ENCODE assay signal across 1 cellular context in the genomic region with DNA sequence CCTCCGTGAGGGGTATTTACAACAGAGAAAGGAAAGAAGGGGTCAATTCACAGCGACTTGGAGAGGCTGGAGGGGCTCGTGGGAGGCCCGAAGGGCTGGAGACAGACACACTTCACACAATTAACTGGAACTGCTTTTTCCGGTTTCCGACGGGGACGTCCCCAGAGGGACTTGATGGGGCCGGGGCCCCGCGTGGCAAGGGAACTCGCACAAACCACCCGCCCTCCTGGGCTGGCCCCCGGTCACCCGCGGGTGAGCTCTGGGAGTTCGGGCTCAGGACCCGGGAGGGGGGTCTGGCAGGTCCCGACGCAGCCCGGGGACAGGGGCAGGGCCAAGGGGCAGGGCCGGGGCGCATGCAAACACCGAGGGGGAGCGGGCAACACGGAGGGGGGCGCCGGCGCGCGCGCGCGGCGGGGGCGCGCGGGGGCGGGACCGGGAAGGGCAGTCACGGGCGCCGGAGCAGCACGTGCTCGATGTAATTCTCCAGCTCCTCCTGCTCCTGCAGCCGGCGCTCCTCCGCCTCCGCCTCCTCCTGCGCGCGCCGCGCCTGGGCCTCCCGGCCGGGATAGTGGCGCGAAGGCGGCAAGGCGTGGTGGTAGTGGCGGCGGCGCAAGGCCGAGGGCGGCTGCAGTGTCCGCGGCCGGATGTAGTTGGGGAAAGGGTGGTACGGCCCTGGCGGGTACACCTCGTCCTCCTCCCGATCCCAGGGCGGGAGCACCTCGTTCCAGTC.
TF ChIP-seq lines count a peak whose summit lies in the region.

No MANE protein-coding gene starts in this region.

TF ChIP-seq in K562, 482 proteins besides CTCF, POLR2A, EP300 and RAD21 (continued from another document and continues in another):
- TF ChIP-seq, protein P1, sequence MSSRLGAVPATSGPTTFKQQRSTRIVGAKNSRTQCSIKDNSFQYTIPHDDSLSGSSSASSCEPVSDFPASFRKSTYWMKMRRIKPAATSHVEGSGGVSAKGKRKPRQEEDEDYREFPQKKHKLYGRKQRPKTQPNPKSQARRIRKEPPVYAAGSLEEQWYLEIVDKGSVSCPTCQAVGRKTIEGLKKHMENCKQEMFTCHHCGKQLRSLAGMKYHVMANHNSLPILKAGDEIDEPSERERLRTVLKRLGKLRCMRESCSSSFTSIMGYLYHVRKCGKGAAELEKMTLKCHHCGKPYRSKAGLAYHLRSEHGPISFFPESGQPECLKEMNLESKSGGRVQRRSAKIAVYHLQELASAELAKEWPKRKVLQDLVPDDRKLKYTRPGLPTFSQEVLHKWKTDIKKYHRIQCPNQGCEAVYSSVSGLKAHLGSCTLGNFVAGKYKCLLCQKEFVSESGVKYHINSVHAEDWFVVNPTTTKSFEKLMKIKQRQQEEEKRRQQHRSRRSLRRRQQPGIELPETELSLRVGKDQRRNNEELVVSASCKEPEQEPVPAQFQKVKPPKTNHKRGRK (tag; IDR thresholded peaks at IDR 0.05), result no peak
- TF ChIP-seq, protein P2, sequence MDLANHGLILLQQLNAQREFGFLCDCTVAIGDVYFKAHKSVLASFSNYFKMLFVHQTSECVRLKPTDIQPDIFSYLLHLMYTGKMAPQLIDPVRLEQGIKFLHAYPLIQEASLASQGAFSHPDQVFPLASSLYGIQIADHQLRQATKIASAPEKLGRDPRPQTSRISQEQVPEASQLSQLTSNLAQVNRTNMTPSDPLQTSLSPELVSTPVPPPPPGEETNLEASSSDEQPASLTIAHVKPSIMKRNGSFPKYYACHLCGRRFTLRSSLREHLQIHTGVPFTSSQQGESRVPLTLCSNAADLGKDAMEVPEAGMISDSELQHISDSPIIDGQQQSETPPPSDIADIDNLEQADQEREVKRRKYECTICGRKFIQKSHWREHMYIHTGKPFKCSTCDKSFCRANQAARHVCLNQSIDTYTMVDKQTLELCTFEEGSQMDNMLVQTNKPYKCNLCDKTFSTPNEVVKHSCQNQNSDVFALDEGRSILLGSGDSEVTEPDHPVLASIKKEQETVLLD (IDR thresholded peaks at IDR 0.05), result no peak
- TF ChIP-seq NBN (IDR thresholded peaks at IDR 0.05; ENCODE audit: low read depth) (no peak), ZEB2 (IDR thresholded peaks at IDR 0.05) (no peak), SRF (CRISPR knock-in tag; IDR thresholded peaks at IDR 0.05) (no peak), ZNF583 (CRISPR knock-in tag; IDR thresholded peaks at IDR 0.05) (no peak), RHOXF2B (CRISPR knock-in tag; conservative IDR thresholded peaks at IDR 0.05) (no peak), GABPA (tag; conservative IDR thresholded peaks at IDR 0.05; ENCODE audit: low read depth) (no peak), ZNF76 (CRISPR knock-in tag; IDR thresholded peaks at IDR 0.05; ENCODE audit: borderline replicate concordance) (no peak), ZNF561 (CRISPR knock-in tag; conservative IDR thresholded peaks at IDR 0.05) (no peak), FOSL1 (tag; conservative IDR thresholded peaks at IDR 0.05) (no peak), ZBTB1 (CRISPR knock-in tag; IDR thresholded peaks at IDR 0.05; ENCODE audit: borderline replicate concordance, low read depth) (no peak), TEAD2 (tag; IDR thresholded peaks at IDR 0.05) (no peak), ZNF75A (CRISPR knock-in tag; IDR thresholded peaks at IDR 0.05) (no peak), ADNP (tag; IDR thresholded peaks at IDR 0.05) (no peak), ARID2 (IDR thresholded peaks at IDR 0.05) (no peak), SP2 (IDR thresholded peaks at IDR 0.05; ENCODE audit: extremely low read depth, low read depth, low read length, poor library complexity, severe bottlenecking) (no peak), ZNF282 (CRISPR knock-in tag; IDR thresholded peaks at IDR 0.05) (no peak), CHCHD3 (CRISPR knock-in tag; IDR thresholded peaks at IDR 0.05) (no peak), TEAD1 (CRISPR knock-in tag; IDR thresholded peaks at IDR 0.05) (no peak; a peak in 1 of 4 replicates), PTRF (tag; IDR thresholded peaks at IDR 0.05) (no peak), FOXK2 (conservative IDR thresholded peaks at IDR 0.05 in 1 of 2, IDR thresholded peaks at IDR 0.05 in 1 of 2; ENCODE audit: low read depth in 2 of 2) (no peak), ETV5 (CRISPR knock-in tag; IDR thresholded peaks at IDR 0.05; ENCODE audit: low read depth) (peak; percentile 75), KDM5B (IDR thresholded peaks at IDR 0.05; ENCODE audit: insufficient replicate concordance, low read depth, low read length) (peak; percentile 40), POLR2AphosphoS5 (IDR thresholded peaks at IDR 0.05; ENCODE audit: control insufficient read depth, insufficient read depth, low read depth, low read length) (no peak; the same call in 1 of the 2 replicates), BDP1 (IDR thresholded peaks at IDR 0.05; ENCODE audit: insufficient read depth, insufficient read length) (no peak), ZKSCAN1 (IDR thresholded peaks at IDR 0.05; ENCODE audit: low read depth, low read length) (no peak), ZNF77 (CRISPR knock-in tag; IDR thresholded peaks at IDR 0.05) (no peak)
- TF ChIP-seq, protein P3, sequence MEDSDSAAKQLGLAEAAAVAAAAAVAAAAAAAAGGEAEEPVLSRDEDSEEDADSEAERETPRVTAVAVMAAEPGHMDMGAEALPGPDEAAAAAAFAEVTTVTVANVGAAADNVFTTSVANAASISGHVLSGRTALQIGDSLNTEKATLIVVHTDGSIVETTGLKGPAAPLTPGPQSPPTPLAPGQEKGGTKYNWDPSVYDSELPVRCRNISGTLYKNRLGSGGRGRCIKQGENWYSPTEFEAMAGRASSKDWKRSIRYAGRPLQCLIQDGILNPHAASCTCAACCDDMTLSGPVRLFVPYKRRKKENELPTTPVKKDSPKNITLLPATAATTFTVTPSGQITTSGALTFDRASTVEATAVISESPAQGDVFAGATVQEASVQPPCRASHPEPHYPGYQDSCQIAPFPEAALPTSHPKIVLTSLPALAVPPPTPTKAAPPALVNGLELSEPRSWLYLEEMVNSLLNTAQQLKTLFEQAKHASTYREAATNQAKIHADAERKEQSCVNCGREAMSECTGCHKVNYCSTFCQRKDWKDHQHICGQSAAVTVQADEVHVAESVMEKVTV (CRISPR knock-in tag; IDR thresholded peaks at IDR 0.05), result no peak
- TF ChIP-seq, protein P4, sequence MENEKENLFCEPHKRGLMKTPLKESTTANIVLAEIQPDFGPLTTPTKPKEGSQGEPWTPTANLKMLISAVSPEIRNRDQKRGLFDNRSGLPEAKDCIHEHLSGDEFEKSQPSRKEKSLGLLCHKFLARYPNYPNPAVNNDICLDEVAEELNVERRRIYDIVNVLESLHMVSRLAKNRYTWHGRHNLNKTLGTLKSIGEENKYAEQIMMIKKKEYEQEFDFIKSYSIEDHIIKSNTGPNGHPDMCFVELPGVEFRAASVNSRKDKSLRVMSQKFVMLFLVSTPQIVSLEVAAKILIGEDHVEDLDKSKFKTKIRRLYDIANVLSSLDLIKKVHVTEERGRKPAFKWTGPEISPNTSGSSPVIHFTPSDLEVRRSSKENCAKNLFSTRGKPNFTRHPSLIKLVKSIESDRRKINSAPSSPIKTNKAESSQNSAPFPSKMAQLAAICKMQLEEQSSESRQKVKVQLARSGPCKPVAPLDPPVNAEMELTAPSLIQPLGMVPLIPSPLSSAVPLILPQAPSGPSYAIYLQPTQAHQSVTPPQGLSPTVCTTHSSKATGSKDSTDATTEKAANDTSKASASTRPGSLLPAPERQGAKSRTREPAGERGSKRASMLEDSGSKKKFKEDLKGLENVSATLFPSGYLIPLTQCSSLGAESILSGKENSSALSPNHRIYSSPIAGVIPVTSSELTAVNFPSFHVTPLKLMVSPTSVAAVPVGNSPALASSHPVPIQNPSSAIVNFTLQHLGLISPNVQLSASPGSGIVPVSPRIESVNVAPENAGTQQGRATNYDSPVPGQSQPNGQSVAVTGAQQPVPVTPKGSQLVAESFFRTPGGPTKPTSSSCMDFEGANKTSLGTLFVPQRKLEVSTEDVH (IDR thresholded peaks at IDR 0.05; ENCODE audit: low read depth, partially characterized antibody), result no peak
- TF ChIP-seq, protein P5, sequence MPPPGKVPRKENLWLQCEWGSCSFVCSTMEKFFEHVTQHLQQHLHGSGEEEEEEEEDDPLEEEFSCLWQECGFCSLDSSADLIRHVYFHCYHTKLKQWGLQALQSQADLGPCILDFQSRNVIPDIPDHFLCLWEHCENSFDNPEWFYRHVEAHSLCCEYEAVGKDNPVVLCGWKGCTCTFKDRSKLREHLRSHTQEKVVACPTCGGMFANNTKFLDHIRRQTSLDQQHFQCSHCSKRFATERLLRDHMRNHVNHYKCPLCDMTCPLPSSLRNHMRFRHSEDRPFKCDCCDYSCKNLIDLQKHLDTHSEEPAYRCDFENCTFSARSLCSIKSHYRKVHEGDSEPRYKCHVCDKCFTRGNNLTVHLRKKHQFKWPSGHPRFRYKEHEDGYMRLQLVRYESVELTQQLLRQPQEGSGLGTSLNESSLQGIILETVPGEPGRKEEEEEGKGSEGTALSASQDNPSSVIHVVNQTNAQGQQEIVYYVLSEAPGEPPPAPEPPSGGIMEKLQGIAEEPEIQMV (tag; conservative IDR thresholded peaks at IDR 0.05; ENCODE audit: low read depth), result no peak
- TF ChIP-seq, protein P6, sequence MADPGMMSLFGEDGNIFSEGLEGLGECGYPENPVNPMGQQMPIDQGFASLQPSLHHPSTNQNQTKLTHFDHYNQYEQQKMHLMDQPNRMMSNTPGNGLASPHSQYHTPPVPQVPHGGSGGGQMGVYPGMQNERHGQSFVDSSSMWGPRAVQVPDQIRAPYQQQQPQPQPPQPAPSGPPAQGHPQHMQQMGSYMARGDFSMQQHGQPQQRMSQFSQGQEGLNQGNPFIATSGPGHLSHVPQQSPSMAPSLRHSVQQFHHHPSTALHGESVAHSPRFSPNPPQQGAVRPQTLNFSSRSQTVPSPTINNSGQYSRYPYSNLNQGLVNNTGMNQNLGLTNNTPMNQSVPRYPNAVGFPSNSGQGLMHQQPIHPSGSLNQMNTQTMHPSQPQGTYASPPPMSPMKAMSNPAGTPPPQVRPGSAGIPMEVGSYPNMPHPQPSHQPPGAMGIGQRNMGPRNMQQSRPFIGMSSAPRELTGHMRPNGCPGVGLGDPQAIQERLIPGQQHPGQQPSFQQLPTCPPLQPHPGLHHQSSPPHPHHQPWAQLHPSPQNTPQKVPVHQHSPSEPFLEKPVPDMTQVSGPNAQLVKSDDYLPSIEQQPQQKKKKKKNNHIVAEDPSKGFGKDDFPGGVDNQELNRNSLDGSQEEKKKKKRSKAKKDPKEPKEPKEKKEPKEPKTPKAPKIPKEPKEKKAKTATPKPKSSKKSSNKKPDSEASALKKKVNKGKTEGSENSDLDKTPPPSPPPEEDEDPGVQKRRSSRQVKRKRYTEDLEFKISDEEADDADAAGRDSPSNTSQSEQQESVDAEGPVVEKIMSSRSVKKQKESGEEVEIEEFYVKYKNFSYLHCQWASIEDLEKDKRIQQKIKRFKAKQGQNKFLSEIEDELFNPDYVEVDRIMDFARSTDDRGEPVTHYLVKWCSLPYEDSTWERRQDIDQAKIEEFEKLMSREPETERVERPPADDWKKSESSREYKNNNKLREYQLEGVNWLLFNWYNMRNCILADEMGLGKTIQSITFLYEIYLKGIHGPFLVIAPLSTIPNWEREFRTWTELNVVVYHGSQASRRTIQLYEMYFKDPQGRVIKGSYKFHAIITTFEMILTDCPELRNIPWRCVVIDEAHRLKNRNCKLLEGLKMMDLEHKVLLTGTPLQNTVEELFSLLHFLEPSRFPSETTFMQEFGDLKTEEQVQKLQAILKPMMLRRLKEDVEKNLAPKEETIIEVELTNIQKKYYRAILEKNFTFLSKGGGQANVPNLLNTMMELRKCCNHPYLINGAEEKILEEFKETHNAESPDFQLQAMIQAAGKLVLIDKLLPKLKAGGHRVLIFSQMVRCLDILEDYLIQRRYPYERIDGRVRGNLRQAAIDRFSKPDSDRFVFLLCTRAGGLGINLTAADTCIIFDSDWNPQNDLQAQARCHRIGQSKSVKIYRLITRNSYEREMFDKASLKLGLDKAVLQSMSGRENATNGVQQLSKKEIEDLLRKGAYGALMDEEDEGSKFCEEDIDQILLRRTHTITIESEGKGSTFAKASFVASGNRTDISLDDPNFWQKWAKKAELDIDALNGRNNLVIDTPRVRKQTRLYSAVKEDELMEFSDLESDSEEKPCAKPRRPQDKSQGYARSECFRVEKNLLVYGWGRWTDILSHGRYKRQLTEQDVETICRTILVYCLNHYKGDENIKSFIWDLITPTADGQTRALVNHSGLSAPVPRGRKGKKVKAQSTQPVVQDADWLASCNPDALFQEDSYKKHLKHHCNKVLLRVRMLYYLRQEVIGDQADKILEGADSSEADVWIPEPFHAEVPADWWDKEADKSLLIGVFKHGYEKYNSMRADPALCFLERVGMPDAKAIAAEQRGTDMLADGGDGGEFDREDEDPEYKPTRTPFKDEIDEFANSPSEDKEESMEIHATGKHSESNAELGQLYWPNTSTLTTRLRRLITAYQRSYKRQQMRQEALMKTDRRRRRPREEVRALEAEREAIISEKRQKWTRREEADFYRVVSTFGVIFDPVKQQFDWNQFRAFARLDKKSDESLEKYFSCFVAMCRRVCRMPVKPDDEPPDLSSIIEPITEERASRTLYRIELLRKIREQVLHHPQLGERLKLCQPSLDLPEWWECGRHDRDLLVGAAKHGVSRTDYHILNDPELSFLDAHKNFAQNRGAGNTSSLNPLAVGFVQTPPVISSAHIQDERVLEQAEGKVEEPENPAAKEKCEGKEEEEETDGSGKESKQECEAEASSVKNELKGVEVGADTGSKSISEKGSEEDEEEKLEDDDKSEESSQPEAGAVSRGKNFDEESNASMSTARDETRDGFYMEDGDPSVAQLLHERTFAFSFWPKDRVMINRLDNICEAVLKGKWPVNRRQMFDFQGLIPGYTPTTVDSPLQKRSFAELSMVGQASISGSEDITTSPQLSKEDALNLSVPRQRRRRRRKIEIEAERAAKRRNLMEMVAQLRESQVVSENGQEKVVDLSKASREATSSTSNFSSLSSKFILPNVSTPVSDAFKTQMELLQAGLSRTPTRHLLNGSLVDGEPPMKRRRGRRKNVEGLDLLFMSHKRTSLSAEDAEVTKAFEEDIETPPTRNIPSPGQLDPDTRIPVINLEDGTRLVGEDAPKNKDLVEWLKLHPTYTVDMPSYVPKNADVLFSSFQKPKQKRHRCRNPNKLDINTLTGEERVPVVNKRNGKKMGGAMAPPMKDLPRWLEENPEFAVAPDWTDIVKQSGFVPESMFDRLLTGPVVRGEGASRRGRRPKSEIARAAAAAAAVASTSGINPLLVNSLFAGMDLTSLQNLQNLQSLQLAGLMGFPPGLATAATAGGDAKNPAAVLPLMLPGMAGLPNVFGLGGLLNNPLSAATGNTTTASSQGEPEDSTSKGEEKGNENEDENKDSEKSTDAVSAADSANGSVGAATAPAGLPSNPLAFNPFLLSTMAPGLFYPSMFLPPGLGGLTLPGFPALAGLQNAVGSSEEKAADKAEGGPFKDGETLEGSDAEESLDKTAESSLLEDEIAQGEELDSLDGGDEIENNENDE (IDR thresholded peaks at IDR 0.05; ENCODE audit: low read depth, low read length), result no peak
- TF ChIP-seq, protein P7, sequence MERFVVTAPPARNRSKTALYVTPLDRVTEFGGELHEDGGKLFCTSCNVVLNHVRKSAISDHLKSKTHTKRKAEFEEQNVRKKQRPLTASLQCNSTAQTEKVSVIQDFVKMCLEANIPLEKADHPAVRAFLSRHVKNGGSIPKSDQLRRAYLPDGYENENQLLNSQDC (CRISPR knock-in tag; IDR thresholded peaks at IDR 0.05), result no peak
- TF ChIP-seq, protein P8, sequence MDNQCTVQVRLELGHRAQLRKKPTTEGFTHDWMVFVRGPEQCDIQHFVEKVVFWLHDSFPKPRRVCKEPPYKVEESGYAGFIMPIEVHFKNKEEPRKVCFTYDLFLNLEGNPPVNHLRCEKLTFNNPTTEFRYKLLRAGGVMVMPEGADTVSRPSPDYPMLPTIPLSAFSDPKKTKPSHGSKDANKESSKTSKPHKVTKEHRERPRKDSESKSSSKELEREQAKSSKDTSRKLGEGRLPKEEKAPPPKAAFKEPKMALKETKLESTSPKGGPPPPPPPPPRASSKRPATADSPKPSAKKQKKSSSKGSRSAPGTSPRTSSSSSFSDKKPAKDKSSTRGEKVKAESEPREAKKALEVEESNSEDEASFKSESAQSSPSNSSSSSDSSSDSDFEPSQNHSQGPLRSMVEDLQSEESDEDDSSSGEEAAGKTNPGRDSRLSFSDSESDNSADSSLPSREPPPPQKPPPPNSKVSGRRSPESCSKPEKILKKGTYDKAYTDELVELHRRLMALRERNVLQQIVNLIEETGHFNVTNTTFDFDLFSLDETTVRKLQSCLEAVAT (IDR thresholded peaks at IDR 0.05), result no peak
